Comparison of ENCODE assay signal across 1 cellular context in the genomic region with DNA sequence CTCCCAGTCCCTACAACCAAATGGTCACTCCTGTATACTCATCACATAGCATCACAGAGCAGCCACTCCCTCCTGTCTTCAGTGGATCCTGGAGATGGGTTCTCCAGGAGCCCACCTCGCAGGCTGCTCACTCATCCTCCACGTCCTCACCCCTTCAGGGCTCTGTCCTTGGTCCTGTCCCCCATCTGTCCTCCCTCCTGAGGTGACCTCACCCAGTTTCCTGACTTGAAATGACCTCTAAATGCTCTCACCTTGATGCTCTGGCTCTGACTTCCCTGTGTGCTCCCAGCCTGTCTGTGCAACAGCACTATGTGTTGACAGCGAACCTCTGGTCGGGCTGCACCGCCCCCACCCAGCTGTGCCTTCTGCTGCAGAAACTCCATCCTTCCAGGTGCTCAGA.
TF ChIP-seq lines count a peak whose summit lies in the region.

No MANE protein-coding gene starts in this region.

TF ChIP-seq in H1, 55 proteins besides CTCF, POLR2A, EP300 and RAD21:
- TF ChIP-seq, protein P1, sequence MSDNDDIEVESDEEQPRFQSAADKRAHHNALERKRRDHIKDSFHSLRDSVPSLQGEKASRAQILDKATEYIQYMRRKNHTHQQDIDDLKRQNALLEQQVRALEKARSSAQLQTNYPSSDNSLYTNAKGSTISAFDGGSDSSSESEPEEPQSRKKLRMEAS (IDR thresholded peaks at IDR 0.05) = no peak
- no peak for TF ChIP-seq ZNF274 (IDR thresholded peaks at IDR 0.05; ENCODE audit: borderline replicate concordance, extremely low read depth, low read length)
- TF ChIP-seq, protein P2, sequence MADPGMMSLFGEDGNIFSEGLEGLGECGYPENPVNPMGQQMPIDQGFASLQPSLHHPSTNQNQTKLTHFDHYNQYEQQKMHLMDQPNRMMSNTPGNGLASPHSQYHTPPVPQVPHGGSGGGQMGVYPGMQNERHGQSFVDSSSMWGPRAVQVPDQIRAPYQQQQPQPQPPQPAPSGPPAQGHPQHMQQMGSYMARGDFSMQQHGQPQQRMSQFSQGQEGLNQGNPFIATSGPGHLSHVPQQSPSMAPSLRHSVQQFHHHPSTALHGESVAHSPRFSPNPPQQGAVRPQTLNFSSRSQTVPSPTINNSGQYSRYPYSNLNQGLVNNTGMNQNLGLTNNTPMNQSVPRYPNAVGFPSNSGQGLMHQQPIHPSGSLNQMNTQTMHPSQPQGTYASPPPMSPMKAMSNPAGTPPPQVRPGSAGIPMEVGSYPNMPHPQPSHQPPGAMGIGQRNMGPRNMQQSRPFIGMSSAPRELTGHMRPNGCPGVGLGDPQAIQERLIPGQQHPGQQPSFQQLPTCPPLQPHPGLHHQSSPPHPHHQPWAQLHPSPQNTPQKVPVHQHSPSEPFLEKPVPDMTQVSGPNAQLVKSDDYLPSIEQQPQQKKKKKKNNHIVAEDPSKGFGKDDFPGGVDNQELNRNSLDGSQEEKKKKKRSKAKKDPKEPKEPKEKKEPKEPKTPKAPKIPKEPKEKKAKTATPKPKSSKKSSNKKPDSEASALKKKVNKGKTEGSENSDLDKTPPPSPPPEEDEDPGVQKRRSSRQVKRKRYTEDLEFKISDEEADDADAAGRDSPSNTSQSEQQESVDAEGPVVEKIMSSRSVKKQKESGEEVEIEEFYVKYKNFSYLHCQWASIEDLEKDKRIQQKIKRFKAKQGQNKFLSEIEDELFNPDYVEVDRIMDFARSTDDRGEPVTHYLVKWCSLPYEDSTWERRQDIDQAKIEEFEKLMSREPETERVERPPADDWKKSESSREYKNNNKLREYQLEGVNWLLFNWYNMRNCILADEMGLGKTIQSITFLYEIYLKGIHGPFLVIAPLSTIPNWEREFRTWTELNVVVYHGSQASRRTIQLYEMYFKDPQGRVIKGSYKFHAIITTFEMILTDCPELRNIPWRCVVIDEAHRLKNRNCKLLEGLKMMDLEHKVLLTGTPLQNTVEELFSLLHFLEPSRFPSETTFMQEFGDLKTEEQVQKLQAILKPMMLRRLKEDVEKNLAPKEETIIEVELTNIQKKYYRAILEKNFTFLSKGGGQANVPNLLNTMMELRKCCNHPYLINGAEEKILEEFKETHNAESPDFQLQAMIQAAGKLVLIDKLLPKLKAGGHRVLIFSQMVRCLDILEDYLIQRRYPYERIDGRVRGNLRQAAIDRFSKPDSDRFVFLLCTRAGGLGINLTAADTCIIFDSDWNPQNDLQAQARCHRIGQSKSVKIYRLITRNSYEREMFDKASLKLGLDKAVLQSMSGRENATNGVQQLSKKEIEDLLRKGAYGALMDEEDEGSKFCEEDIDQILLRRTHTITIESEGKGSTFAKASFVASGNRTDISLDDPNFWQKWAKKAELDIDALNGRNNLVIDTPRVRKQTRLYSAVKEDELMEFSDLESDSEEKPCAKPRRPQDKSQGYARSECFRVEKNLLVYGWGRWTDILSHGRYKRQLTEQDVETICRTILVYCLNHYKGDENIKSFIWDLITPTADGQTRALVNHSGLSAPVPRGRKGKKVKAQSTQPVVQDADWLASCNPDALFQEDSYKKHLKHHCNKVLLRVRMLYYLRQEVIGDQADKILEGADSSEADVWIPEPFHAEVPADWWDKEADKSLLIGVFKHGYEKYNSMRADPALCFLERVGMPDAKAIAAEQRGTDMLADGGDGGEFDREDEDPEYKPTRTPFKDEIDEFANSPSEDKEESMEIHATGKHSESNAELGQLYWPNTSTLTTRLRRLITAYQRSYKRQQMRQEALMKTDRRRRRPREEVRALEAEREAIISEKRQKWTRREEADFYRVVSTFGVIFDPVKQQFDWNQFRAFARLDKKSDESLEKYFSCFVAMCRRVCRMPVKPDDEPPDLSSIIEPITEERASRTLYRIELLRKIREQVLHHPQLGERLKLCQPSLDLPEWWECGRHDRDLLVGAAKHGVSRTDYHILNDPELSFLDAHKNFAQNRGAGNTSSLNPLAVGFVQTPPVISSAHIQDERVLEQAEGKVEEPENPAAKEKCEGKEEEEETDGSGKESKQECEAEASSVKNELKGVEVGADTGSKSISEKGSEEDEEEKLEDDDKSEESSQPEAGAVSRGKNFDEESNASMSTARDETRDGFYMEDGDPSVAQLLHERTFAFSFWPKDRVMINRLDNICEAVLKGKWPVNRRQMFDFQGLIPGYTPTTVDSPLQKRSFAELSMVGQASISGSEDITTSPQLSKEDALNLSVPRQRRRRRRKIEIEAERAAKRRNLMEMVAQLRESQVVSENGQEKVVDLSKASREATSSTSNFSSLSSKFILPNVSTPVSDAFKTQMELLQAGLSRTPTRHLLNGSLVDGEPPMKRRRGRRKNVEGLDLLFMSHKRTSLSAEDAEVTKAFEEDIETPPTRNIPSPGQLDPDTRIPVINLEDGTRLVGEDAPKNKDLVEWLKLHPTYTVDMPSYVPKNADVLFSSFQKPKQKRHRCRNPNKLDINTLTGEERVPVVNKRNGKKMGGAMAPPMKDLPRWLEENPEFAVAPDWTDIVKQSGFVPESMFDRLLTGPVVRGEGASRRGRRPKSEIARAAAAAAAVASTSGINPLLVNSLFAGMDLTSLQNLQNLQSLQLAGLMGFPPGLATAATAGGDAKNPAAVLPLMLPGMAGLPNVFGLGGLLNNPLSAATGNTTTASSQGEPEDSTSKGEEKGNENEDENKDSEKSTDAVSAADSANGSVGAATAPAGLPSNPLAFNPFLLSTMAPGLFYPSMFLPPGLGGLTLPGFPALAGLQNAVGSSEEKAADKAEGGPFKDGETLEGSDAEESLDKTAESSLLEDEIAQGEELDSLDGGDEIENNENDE (IDR thresholded peaks at IDR 0.05; ENCODE audit: insufficient replicate concordance, low read length) = no peak
- no peak for TF ChIP-seq FOSL1 (IDR thresholded peaks at IDR 0.05; ENCODE audit: insufficient read depth, low read depth, low read length)
- TF ChIP-seq CBX8 (IDR thresholded peaks at IDR 0.05; ENCODE audit: borderline replicate concordance, low read depth, low read length) = no peak
- TF ChIP-seq NANOG (IDR thresholded peaks at IDR 0.05; ENCODE audit: insufficient read depth, low read depth, low read length, poor library complexity, severe bottlenecking) = no peak
TF ChIP-seq in H1: peak in this region for 0.
